Comparison of ENCODE assay signal across 1 cellular context in the genomic region with DNA sequence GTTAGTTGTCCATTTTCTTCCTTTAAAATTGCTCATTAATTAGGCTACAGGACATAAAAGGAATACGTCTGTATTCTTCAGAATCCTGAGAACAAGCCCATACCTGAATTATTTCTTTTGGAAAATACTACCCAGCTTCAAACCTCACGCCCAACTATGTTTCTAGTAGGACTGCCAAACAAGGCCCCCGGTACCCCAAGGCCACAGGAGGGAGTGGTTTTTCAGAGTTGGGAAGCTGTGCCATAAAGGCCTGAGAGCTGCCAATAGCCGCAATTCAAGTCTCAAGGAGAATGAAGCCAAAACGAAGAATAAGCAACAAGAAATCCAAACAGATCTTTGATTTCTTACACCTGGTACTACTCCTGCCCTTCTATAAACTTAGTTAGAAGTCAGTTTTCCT.
TF ChIP-seq lines count a peak whose summit lies in the region.

No MANE protein-coding gene starts in this region.

TF ChIP-seq in GM12878, 131 proteins besides CTCF, POLR2A, EP300 and RAD21:
- TF ChIP-seq ZBTB4 (CRISPR knock-in tag; IDR thresholded peaks at IDR 0.05): no peak
- no peak for TF ChIP-seq ZNF384 (IDR thresholded peaks at IDR 0.05; ENCODE audit: borderline replicate concordance, low read depth, low read length)
- TF ChIP-seq PRDM15 (CRISPR knock-in tag; IDR thresholded peaks at IDR 0.05): no peak
- TF ChIP-seq NR2C1 (IDR thresholded peaks at IDR 0.05): no peak
- no peak for TF ChIP-seq ZNF592 (IDR thresholded peaks at IDR 0.05)
- no peak for TF ChIP-seq RBBP5 (conservative IDR thresholded peaks at IDR 0.05)
- TF ChIP-seq BCL11A (IDR thresholded peaks at IDR 0.05; ENCODE audit: low read depth, low read length): no peak
- TF ChIP-seq CHD2 (IDR thresholded peaks at IDR 0.05; ENCODE audit: borderline replicate concordance, low read depth, low read length): no peak
